ENCODE assay signal across 18 cellular contexts in the genomic region with DNA sequence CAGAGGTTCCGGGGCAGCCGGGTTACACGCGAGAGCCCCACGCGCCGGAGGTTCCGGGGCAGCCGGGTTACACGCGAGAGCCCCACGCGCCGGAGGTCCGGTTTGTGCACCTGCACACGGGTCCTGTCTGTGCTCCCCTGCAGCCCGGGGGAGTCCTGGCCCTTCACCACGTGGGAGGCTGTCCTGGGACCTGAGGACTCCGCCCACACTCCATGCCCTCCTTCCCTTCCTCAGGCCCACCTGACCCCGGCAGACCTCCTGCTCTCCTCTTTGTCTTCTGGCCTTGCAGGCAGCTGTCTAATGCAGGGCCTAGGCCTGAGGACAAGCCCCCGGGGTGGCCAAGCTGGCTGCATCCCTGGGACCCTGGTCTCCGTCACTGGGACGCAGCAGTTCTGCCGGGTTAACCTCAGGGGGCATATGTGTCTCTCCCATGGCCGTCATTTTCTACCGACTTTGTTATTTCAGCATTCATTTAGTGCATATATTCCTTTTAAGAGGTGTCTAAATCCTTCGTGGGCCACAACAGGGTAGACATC.
A peak's percentile ranks its signal among the peaks of the same experiment; 100 is the strongest.
DNase-seq lines count a peak whose midpoint lies in the region; ATAC-seq and TF ChIP-seq lines count a peak whose summit lies in the region.
"Had no signal": no experiment of that assay in that cellular context is flagged by ENCODE, and none has a peak within 500 bp of the region (broad histone marks: within the 10 kb centered on the region; RNA-seq: fewer than 3 reads in every experiment).

No MANE protein-coding gene starts in this region.

- no peak overlapping the region for H3K23ac ChIP-seq in neuronal stem cell (ENCODE audit: low read depth, low read length, poor library complexity)

- H3K14ac ChIP-seq in neuronal stem cell (ENCODE audit: low read length) = peak overlapping the region; percentile 21

- H3K4me1 ChIP-seq in neuronal stem cell (ENCODE audit: control insufficient read depth in 2 of 2, insufficient read depth in 1 of 2, low read depth in 1 of 2, low read length in 2 of 2) = peaks cover 3 to 4% of the 10 kb centered on the region in 2 donors

- no peak overlapping the region for H3K4ac ChIP-seq in neuronal stem cell (ENCODE audit: low read length)

- DNase-seq in activated naive CD4-positive, alpha-beta T cell treated with anti-CD3 and anti-CD28 coated beads, Interleukin-2, amount 10 ng/mL, durations not matched to agents 7 days and 5 days = peak; percentile 9
- no peak for DNase-seq in activated naive CD4-positive, alpha-beta T cell treated with Interleukin-2 at 50 U/mL for 16 hours
- peak; percentile 45 for DNase-seq in coronary artery (ENCODE audit: low spot score)
- no peak for DNase-seq in neuronal stem cell (ENCODE audit: low spot score)
- no peak for DNase-seq in HPDE6-E6E7 (ENCODE audit: extremely low spot score)
- DNase-seq: ACHN, C1 segment of cervical spinal cord, DMS53, EL, GOT3, KG1, NCI-H1105 treated with DMSO at 0.1 percent for 48 hours, NCI-H1694, SHP77 had no signal

- TF ChIP-seq CTCF in coronary artery (IDR thresholded peaks at IDR 0.05) = no peak

- H3K4me3 ChIP-seq in coronary artery = no peak overlapping the region
- H3K4me3 ChIP-seq in neuronal stem cell (ENCODE audit: low read length in 2 of 2) = no peak overlapping the region
- H3K4me3 ChIP-seq: GM12878 had no signal

- H2BK120ac ChIP-seq in neuronal stem cell (ENCODE audit: low read depth, low read length) = no peak overlapping the region

- H3K4me2 ChIP-seq in neuronal stem cell (ENCODE audit: insufficient read depth, low read length, poor library complexity, severe bottlenecking) = peak overlapping the region; percentile 11

- no peaks in the 10 kb centered on the region for H3K9me3 Mint-ChIP-seq in activated naive CD4-positive, alpha-beta T cell treated with anti-CD3 and anti-CD28 coated beads, Interleukin-2, amount 10 ng/mL, durations not matched to agents 7 days and 5 days
- H3K9me3 Mint-ChIP-seq: CD8-positive, alpha-beta memory T cell had no signal

- H3K18ac ChIP-seq in neuronal stem cell (ENCODE audit: low read length) = peak overlapping the region; percentile 94

- no peaks in the 10 kb centered on the region for H3K9me3 ChIP-seq in neuronal stem cell (replicated peaks in 1 of 2; ENCODE audit: control insufficient read depth in 2 of 2, insufficient read depth in 1 of 2, low read depth in 1 of 2, low read length in 2 of 2)

- no peak overlapping the region for H2AFZ ChIP-seq in neuronal stem cell (ENCODE audit: low read length)

- CTCF ChIA-PET in activated naive CD4-positive, alpha-beta T cell treated with anti-CD3 and anti-CD28 coated beads, Interleukin-2, amount 10 ng/mL, durations not matched to agents 7 days and 5 days (lab: Charles Lee) = no interaction called here

- peak overlapping the region; percentile 58 for H2BK12ac ChIP-seq in neuronal stem cell (ENCODE audit: low read length)

- H2BK5ac ChIP-seq in neuronal stem cell (ENCODE audit: low read length) = peak overlapping the region; percentile 90

- no peak overlapping the region for H3K9ac ChIP-seq in neuronal stem cell (ENCODE audit: low read depth, low read length, poor library complexity)

- no CpG with 5 or more reads among the region's 27 CpGs for WGBS in neuronal stem cell (ENCODE audit: extremely low coverage in 2 of 2, insufficient read length in 2 of 2, insufficient replicate concordance in 1 of 2), 2 donors

- H2AK5ac ChIP-seq in neuronal stem cell (ENCODE audit: low read depth, low read length) = peak overlapping the region; percentile 69

- no peaks in the 10 kb centered on the region for H3K36me3 ChIP-seq in neuronal stem cell (replicated peaks in 1 of 2; ENCODE audit: control insufficient read depth in 2 of 2, insufficient read depth in 2 of 2, low read length in 2 of 2)

- H3K27ac Mint-ChIP-seq in activated naive CD4-positive, alpha-beta T cell treated with anti-CD3 and anti-CD28 coated beads, Interleukin-2, amount 10 ng/mL, durations not matched to agents 7 days and 5 days = no peak overlapping the region
- H3K27ac Mint-ChIP-seq: CD8-positive, alpha-beta memory T cell had no signal

- H4K8ac ChIP-seq in neuronal stem cell (ENCODE audit: low read depth, low read length) = no peak overlapping the region

- ATAC-seq in GM21526 (IDR thresholded peaks at IDR 0.05; ENCODE audit: low FRiP score, unreplicated experiment) = no peak
- ATAC-seq in GM19455 (IDR thresholded peaks at IDR 0.05; ENCODE audit: unreplicated experiment) = no peak
- ATAC-seq: GM12878 had no signal

- H3K27me3 ChIP-seq in neuronal stem cell (ENCODE audit: control insufficient read depth in 3 of 3, insufficient read depth in 3 of 3, low read depth in 1 of 3, low read length in 3 of 3) = no peaks in the 10 kb centered on the region

- H3K27ac ChIP-seq in coronary artery (no peak overlapping the region), neuronal stem cell (replicated peaks; ENCODE audit: low read length) (no peak overlapping the region)

- no peaks in the 10 kb centered on the region for H3K79me1 ChIP-seq in neuronal stem cell (ENCODE audit: low read depth, low read length)

- no peak overlapping the region for H3K4me3 Mint-ChIP-seq in activated naive CD4-positive, alpha-beta T cell treated with anti-CD3 and anti-CD28 coated beads, Interleukin-2, amount 10 ng/mL, durations not matched to agents 7 days and 5 days
- H3K4me3 Mint-ChIP-seq: CD8-positive, alpha-beta memory T cell had no signal

- peaks cover 28% of the 10 kb centered on the region for H3K27me3 Mint-ChIP-seq in activated naive CD4-positive, alpha-beta T cell treated with anti-CD3 and anti-CD28 coated beads, Interleukin-2, amount 10 ng/mL, durations not matched to agents 7 days and 5 days

- no peak overlapping the region for H4K91ac ChIP-seq in neuronal stem cell (ENCODE audit: low read depth, low read length, poor library complexity)

- peak overlapping the region; percentile 17 for H2BK15ac ChIP-seq in neuronal stem cell (ENCODE audit: low read length)

- H3K4me1 Mint-ChIP-seq in activated naive CD4-positive, alpha-beta T cell treated with anti-CD3 and anti-CD28 coated beads, Interleukin-2, amount 10 ng/mL, durations not matched to agents 7 days and 5 days = no peaks in the 10 kb centered on the region
- H3K4me1 Mint-ChIP-seq: CD8-positive, alpha-beta memory T cell had no signal

- H3K36me3 Mint-ChIP-seq in activated naive CD4-positive, alpha-beta T cell treated with anti-CD3 and anti-CD28 coated beads, Interleukin-2, amount 10 ng/mL, durations not matched to agents 7 days and 5 days = no peaks in the 10 kb centered on the region
- H3K36me3 Mint-ChIP-seq: CD8-positive, alpha-beta memory T cell had no signal

Comparison
In these comparisons a context has a peak if more than half of its experiments do, and no peak if none do; other contexts are left out.
1. DNase-seq: peak in activated naive CD4-positive, alpha-beta T cell treated with anti-CD3 and anti-CD28 coated beads, Interleukin-2, amount 10 ng/mL, durations not matched to agents 7 days and 5 days (single experiment) and coronary artery (single experiment); none in activated naive CD4-positive, alpha-beta T cell treated with Interleukin-2 at 50 U/mL for 16 hours (single experiment), neuronal stem cell (single experiment) and HPDE6-E6E7 (single experiment).